1 cellular context compared by ENCODE assay signal in genomic region chr2:118705032-118705431, GRCh38.
TF ChIP-seq lines count a peak whose summit lies in the region.

No MANE protein-coding gene starts in this region.

TF ChIP-seq in GM23338, 12 proteins besides CTCF, POLR2A, EP300 and RAD21 (continued from another document):
- TF ChIP-seq ZNF462 (CRISPR knock-in tag; IDR thresholded peaks at IDR 0.05) (no peak), POLR2AphosphoS5 (IDR thresholded peaks at IDR 0.05; ENCODE audit: low read depth) (no peak)
